Comparison of ENCODE assay signal across 34 cellular contexts in the genomic region with DNA sequence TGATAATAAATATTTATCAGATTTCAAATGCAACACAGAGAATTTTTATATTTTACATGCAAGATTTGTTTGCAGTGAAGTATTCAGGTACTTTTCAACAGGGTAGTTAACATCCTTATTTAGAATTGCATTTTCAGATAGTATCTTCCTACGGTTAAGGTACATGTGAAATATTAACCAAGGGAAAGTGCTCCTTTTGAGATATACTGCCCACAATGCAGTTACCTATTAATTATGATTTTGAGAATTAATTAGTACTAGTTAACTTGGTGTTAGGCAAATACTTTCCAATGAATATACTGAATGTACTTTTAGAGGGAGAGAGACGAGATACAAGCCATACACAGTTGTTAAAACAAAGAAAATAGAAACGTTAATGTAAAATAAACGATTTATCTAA.
DNase-seq lines count a peak whose midpoint lies in the region; ATAC-seq lines count a peak whose summit lies in the region.
"Had no signal": no experiment of that assay in that cellular context is flagged by ENCODE, and none has a peak within 500 bp of the region (broad histone marks: within the 10 kb centered on the region; RNA-seq: fewer than 3 reads in every experiment).

No MANE protein-coding gene starts in this region.

- no peak overlapping the region for H3K27ac Mint-ChIP-seq in T-cell
- H3K27ac Mint-ChIP-seq: activated CD4-positive, alpha-beta memory T cell treated with anti-CD3 and anti-CD28 coated beads for 36 hours; activated T-helper 1 cell treated with anti-CD3 and anti-CD28 coated beads, Interleukin-12 subunit alpha, Interleukin-12 subunit beta, Interleukin-2, Interleukin-4 antibody, amounts not matched to agents 30 ng/mL and 10 ng/mL and 1 ng/mL, durations not matched to agents 14 hours and 24 hours and 36 hours; CD4-positive, alpha-beta T cell; GM23338; progenitor cell of endocrine pancreas; stimulated activated naive CD8-positive, alpha-beta T cell treated with anti-CD3 and anti-CD28 coated beads, Interleukin-15, amount 100 ng/mL, for 72 hours; T-helper 1 cell treated with Interleukin-12 subunit alpha and Interleukin-12 subunit beta and Interleukin-4 antibody, amounts not matched to agents 30 μg/mL and 1 μg/mL, for 36 hours had no signal

- no peaks in the 10 kb centered on the region for H3K36me3 Mint-ChIP-seq in T-cell
- H3K36me3 Mint-ChIP-seq: activated CD4-positive, alpha-beta memory T cell treated with anti-CD3 and anti-CD28 coated beads for 36 hours; naive thymus-derived CD8-positive, alpha-beta T cell had no signal

- peaks cover 0 to 21% of the 10 kb centered on the region in 2 donors for H3K27me3 Mint-ChIP-seq in T-cell
- H3K27me3 Mint-ChIP-seq: progenitor cell of endocrine pancreas had no signal

- peaks cover 0 to 8% (median 0%) of the 10 kb centered on the region in 3 donors for H3K9me3 Mint-ChIP-seq in T-cell
- H3K9me3 Mint-ChIP-seq: activated CD4-positive, alpha-beta memory T cell treated with anti-CD3 and anti-CD28 coated beads for 36 hours; activated T-helper 1 cell treated with anti-CD3 and anti-CD28 coated beads, Interleukin-12 subunit alpha, Interleukin-12 subunit beta, Interleukin-2, Interleukin-4 antibody, amounts not matched to agents 30 ng/mL and 10 ng/mL and 1 ng/mL, durations not matched to agents 14 hours and 24 hours and 36 hours; CD4-positive, alpha-beta T cell; GM23338; stimulated activated naive CD8-positive, alpha-beta T cell treated with anti-CD3 and anti-CD28 coated beads, Interleukin-15, amount 100 ng/mL, for 72 hours; T-helper 1 cell treated with Interleukin-12 subunit alpha and Interleukin-12 subunit beta and Interleukin-4 antibody, amounts not matched to agents 30 μg/mL and 1 μg/mL, for 36 hours had no signal

- DNase-seq in activated T-cell treated with anti-CD3 and anti-CD28 coated beads for 4 hours: no peak
- DNase-seq in DMS 273 (lab: John Stamatoyannopoulos, UW; ENCODE audit: unreplicated experiment): no peak
- DNase-seq in T-cell: no peak
- DNase-seq in iPS-NIHi7 (ENCODE audit: extremely low spot score): no peak
- DNase-seq: activated CD4-positive, alpha-beta memory T cell treated with anti-CD3 and anti-CD28 coated beads for 36 hours; activated naive CD4-positive, alpha-beta T cell treated with Interleukin-2 at 50 U/mL for 16 hours; CD4-positive, alpha-beta T cell; central memory CD4-positive, alpha-beta T cell; cortex of kidney; effector memory CD4-positive, alpha-beta T cell; EL; KG1; lower lobe of right lung; MG63; midbrain; naive thymus-derived CD8-positive, alpha-beta T cell; NCI-H1105; NCI-H1930; NCI-H2171 treated with DMSO at 0.1 percent for 48 hours; NCI-H524 treated with DMSO at 0.1 percent for 48 hours; OCI-M1; right lobe of liver; stimulated activated CD4-positive, alpha-beta T cell treated with anti-CD3 and anti-CD28 coated beads, Interleukin-2, amount 100 ng/mL, for 48 hours; stimulated activated naive CD8-positive, alpha-beta T cell treated with anti-CD3 and anti-CD28 coated beads, Interleukin-15, amount 100 ng/mL, for 72 hours had no signal

- CTCF ChIA-PET in T-cell (lab: Charles Lee): no interaction called here

- H3K4me1 Mint-ChIP-seq in T-cell: peaks cover 10 to 14% (median 12%) of the 10 kb centered on the region in 3 donors

- no peak overlapping the region for H3K4me3 Mint-ChIP-seq in T-cell
- H3K4me3 Mint-ChIP-seq: activated CD4-positive, alpha-beta memory T cell treated with anti-CD3 and anti-CD28 coated beads for 36 hours; activated T-helper 1 cell treated with anti-CD3 and anti-CD28 coated beads, Interleukin-12 subunit alpha, Interleukin-12 subunit beta, Interleukin-2, Interleukin-4 antibody, amounts not matched to agents 30 ng/mL and 10 ng/mL and 1 ng/mL, durations not matched to agents 14 hours and 24 hours and 36 hours; CD4-positive, alpha-beta T cell; GM23338; naive thymus-derived CD8-positive, alpha-beta T cell; stimulated activated naive CD8-positive, alpha-beta T cell treated with anti-CD3 and anti-CD28 coated beads, Interleukin-15, amount 100 ng/mL, for 72 hours; T-helper 1 cell treated with Interleukin-12 subunit alpha and Interleukin-12 subunit beta and Interleukin-4 antibody, amounts not matched to agents 30 μg/mL and 1 μg/mL, for 36 hours had no signal

- POLR2A ChIA-PET in T-cell (lab: Charles Lee): no interaction called here

- ATAC-seq in GM18870 (IDR thresholded peaks at IDR 0.05; ENCODE audit: unreplicated experiment) (peak; percentile 69), GM19467 (IDR thresholded peaks at IDR 0.05; ENCODE audit: unreplicated experiment) (peak; percentile 58), HG03097 (IDR thresholded peaks at IDR 0.05; ENCODE audit: low FRiP score, unreplicated experiment) (peak; percentile 53), HG03460 (IDR thresholded peaks at IDR 0.05; ENCODE audit: unreplicated experiment) (peak; percentile 73), T-cell (replicated peaks in 1 of 4) (no peak)
- ATAC-seq: A549; activated CD4-positive, CD25-positive, alpha-beta regulatory T cell treated with anti-CD3 and anti-CD28 coated beads, Interleukin-2, amount 50 U/mL, for 24 hours; GM23338; lower lobe of right lung; naive thymus-derived CD8-positive, alpha-beta T cell; right lobe of liver; stimulated activated naive CD8-positive, alpha-beta T cell treated with anti-CD3 and anti-CD28 coated beads, Interleukin-15, amount 100 ng/mL, for 72 hours had no signal

Comparison
In these comparisons a context has a peak if more than half of its experiments do, and no peak if none do; other contexts are left out.
1. ATAC-seq: peak in GM18870 (single experiment), GM19467 (single experiment), HG03097 (single experiment) and HG03460 (single experiment); none in T-cell (0 of 4).